24 cellular contexts compared by ENCODE assay signal in the genomic region with DNA sequence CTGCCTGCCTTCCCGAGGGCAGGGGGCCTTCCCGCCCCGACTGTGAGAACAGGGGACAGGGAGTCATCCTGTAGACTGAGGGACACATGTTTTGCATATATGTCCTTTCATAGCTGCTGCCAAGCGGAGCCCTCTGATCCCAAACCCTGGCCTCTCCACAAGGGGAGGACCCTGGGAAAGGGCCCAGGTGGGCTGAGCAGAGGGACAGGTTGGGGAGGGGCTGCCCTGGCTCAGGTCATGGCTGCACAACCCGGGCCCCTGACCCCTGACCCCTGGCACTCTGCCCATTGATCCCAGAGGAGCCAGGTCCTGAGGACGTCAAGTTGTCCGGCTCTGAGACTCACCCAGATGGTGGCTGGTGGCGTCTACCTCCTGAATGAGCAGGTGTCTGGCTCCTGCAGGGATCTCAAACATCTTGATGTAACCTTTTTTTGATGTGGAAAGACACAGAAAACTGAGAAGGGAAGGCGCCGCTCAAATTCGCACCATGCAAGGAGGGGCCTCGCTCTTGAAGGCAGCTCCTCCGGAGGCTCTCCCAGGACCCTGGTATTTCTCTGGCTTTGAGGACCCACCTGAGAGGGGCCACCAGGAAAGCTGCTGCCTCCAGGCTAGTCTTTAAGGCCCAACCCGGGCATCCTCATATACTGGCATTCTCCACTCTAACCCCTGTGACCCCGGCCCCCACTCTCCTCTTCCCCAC.
"Had no signal": no experiment of that assay in that cellular context is flagged by ENCODE, and none has a peak within 500 bp of the region (broad histone marks: within the 10 kb centered on the region; RNA-seq: fewer than 3 reads in every experiment).

No MANE protein-coding gene starts in this region.

- H3K9me3 Mint-ChIP-seq: activated naive CD4-positive, alpha-beta T cell treated with anti-CD3 and anti-CD28 coated beads, Interleukin-2, amount 50 U/mL, for 24 hours; activated naive CD8-positive, alpha-beta T cell treated with anti-CD3 and anti-CD28 coated beads, Interleukin-2, amount 50 U/mL, for 24 hours; activated T-cell treated with anti-CD3 and anti-CD28 coated beads, Interleukin-2, amount 50 U/mL, for 24 hours; central memory CD8-positive, alpha-beta T cell; stimulated activated naive CD8-positive, alpha-beta T cell treated with anti-CD3 and anti-CD28 coated beads, Interleukin-15, Interleukin-2, amounts not matched to agents 100 ng/mL and 50 ng/mL, for 24 hours; type B pancreatic cell had no signal

- H3K27me3 Mint-ChIP-seq: activated CD4-positive, alpha-beta memory T cell treated with anti-CD3 and anti-CD28 coated beads, Interleukin-2, amount 10 ng/mL, durations not matched to agents 7 days and 5 days; activated CD4-positive, alpha-beta T cell treated with anti-CD3 and anti-CD28 coated beads, Interleukin-2, amount 10 ng/mL, durations not matched to agents 7 days and 5 days; activated naive CD4-positive, alpha-beta T cell treated with anti-CD3 and anti-CD28 coated beads, Interleukin-2, amount 50 U/mL, for 24 hours; activated naive CD8-positive, alpha-beta T cell treated with anti-CD3 and anti-CD28 coated beads, Interleukin-2, amount 50 U/mL, for 24 hours; activated T-cell treated with anti-CD3 and anti-CD28 coated beads, Interleukin-2, amount 50 U/mL, for 24 hours; stimulated activated naive CD8-positive, alpha-beta T cell treated with anti-CD3 and anti-CD28 coated beads, Interleukin-15, Interleukin-2, amounts not matched to agents 100 ng/mL and 50 ng/mL, for 24 hours; type B pancreatic cell had no signal

- DNase-seq: activated CD4-positive, alpha-beta memory T cell treated with anti-CD3 and anti-CD28 coated beads, Interleukin-2, amount 10 ng/mL, durations not matched to agents 7 days and 5 days; activated CD4-positive, alpha-beta T cell treated with anti-CD3 and anti-CD28 coated beads for 1 hour; activated CD4-positive, alpha-beta T cell treated with anti-CD3 and anti-CD28 coated beads, Interleukin-2, amount 10 ng/mL, durations not matched to agents 7 days and 5 days; activated CD8-positive, alpha-beta memory T cell treated with anti-CD3 and anti-CD28 coated beads, Interleukin-2, amount 50 U/mL, for 48 hours; activated naive CD8-positive, alpha-beta T cell treated with anti-CD3 and anti-CD28 coated beads, Interleukin-2, amount 50 U/mL, for 24 hours; activated T-cell treated with anti-CD3 and anti-CD28 coated beads, Interleukin-2, amount 50 U/mL, for 24 hours; amygdala; dermis blood vessel endothelial cell; effector CD8-positive, alpha-beta T cell; erythroblast; hypothalamus; left ventricle myocardium superior; mammary epithelial cell; nephron progenitor cell; psoas muscle; stimulated activated CD4-positive, alpha-beta T cell treated with anti-CD3 and anti-CD28 coated beads, Interleukin-4, amount 100 ng/mL, for 1 hour; T-helper 17 cell; uterus had no signal

- H3K4me1 Mint-ChIP-seq: activated CD4-positive, alpha-beta memory T cell treated with anti-CD3 and anti-CD28 coated beads, Interleukin-2, amount 10 ng/mL, durations not matched to agents 7 days and 5 days; activated CD4-positive, alpha-beta T cell treated with anti-CD3 and anti-CD28 coated beads, Interleukin-2, amount 10 ng/mL, durations not matched to agents 7 days and 5 days; activated naive CD4-positive, alpha-beta T cell treated with anti-CD3 and anti-CD28 coated beads, Interleukin-2, amount 50 U/mL, for 24 hours; activated naive CD8-positive, alpha-beta T cell treated with anti-CD3 and anti-CD28 coated beads, Interleukin-2, amount 50 U/mL, for 24 hours; central memory CD8-positive, alpha-beta T cell; nephron progenitor cell had no signal

- H3K27ac Mint-ChIP-seq: activated CD4-positive, alpha-beta memory T cell treated with anti-CD3 and anti-CD28 coated beads, Interleukin-2, amount 10 ng/mL, durations not matched to agents 7 days and 5 days; activated CD4-positive, alpha-beta T cell treated with anti-CD3 and anti-CD28 coated beads, Interleukin-2, amount 10 ng/mL, durations not matched to agents 7 days and 5 days; activated naive CD4-positive, alpha-beta T cell treated with anti-CD3 and anti-CD28 coated beads, Interleukin-2, amount 50 U/mL, for 24 hours; activated T-cell treated with anti-CD3 and anti-CD28 coated beads, Interleukin-2, amount 50 U/mL, for 24 hours; stimulated activated naive CD8-positive, alpha-beta T cell treated with anti-CD3 and anti-CD28 coated beads, Interleukin-15, Interleukin-2, amounts not matched to agents 100 ng/mL and 50 ng/mL, for 24 hours; T-helper 17 cell; type B pancreatic cell had no signal

- H3K4me3 Mint-ChIP-seq: activated CD4-positive, alpha-beta memory T cell treated with anti-CD3 and anti-CD28 coated beads, Interleukin-2, amount 10 ng/mL, durations not matched to agents 7 days and 5 days; activated CD4-positive, alpha-beta T cell treated with anti-CD3 and anti-CD28 coated beads, Interleukin-2, amount 10 ng/mL, durations not matched to agents 7 days and 5 days; activated naive CD4-positive, alpha-beta T cell treated with anti-CD3 and anti-CD28 coated beads, Interleukin-2, amount 50 U/mL, for 24 hours; activated naive CD8-positive, alpha-beta T cell treated with anti-CD3 and anti-CD28 coated beads, Interleukin-2, amount 50 U/mL, for 24 hours; activated T-cell treated with anti-CD3 and anti-CD28 coated beads, Interleukin-2, amount 50 U/mL, for 24 hours; central memory CD8-positive, alpha-beta T cell; nephron progenitor cell; stimulated activated naive CD8-positive, alpha-beta T cell treated with anti-CD3 and anti-CD28 coated beads, Interleukin-15, Interleukin-2, amounts not matched to agents 100 ng/mL and 50 ng/mL, for 24 hours; T-helper 17 cell; type B pancreatic cell had no signal

- ATAC-seq: activated naive CD8-positive, alpha-beta T cell treated with anti-CD3 and anti-CD28 coated beads, Interleukin-2, amount 50 U/mL, for 24 hours; left ventricle myocardium superior; pancreas; psoas muscle; SK-N-SH treated with all-trans-retinoic acid at 6 μM for 48 hours; T-helper 17 cell had no signal
